Comparison of ENCODE assay signal across 11 cellular contexts in genomic region chr14:69045857-69046351, GRCh38.
DNase-seq lines count a peak whose midpoint lies in the region; ATAC-seq and TF ChIP-seq lines count a peak whose summit lies in the region.
"Had no signal": no experiment of that assay in that cellular context is flagged by ENCODE, and none has a peak within 500 bp of the region (broad histone marks: within the 10 kb centered on the region; RNA-seq: fewer than 3 reads in every experiment).

No MANE protein-coding gene starts in this region.

- peaks cover 43% of the 10 kb centered on the region for H3K4me1 ChIP-seq in ovary (ENCODE audit: insufficient read depth)

- H3K36me3 Mint-ChIP-seq in activated CD4-positive, alpha-beta T cell treated with anti-CD3 and anti-CD28 coated beads, Interleukin-2, amount 10 ng/mL, durations not matched to agents 24 days and 14 days (ENCODE audit: low read depth), result no peaks in the 10 kb centered on the region
- H3K36me3 Mint-ChIP-seq in activated T-helper 1 cell treated with anti-CD3 and anti-CD28 coated beads, Interleukin-12 subunit alpha, Interleukin-12 subunit beta, Interleukin-2, Interleukin-4 antibody, amounts not matched to agents 30 ng/mL and 10 ng/mL and 1 ng/mL, durations not matched to agents 14 hours and 24 hours and 36 hours (ENCODE audit: low read depth), result peaks cover 5% of the 10 kb centered on the region

- H3K4me1 Mint-ChIP-seq in activated CD4-positive, alpha-beta T cell treated with anti-CD3 and anti-CD28 coated beads, Interleukin-2, amount 10 ng/mL, durations not matched to agents 24 days and 14 days, result no peaks in the 10 kb centered on the region
- H3K4me1 Mint-ChIP-seq in activated T-helper 1 cell treated with anti-CD3 and anti-CD28 coated beads, Interleukin-12 subunit alpha, Interleukin-12 subunit beta, Interleukin-2, Interleukin-4 antibody, amounts not matched to agents 30 ng/mL and 10 ng/mL and 1 ng/mL, durations not matched to agents 14 hours and 24 hours and 36 hours (ENCODE audit: low read depth), result no peaks in the 10 kb centered on the region

- peak overlapping the region in 1 of 2 donors; percentile 63 for H3K27ac ChIP-seq in ovary

- 9 to 11% (median 11%) methylated on average over 6 of the region's 6 CpGs for WGBS in ovary, 3 donors

- intact Hi-C loops in cardiac septum (cut with DNase I), result loop anchor here (5.0 kb wide), 2 partner anchors 39 to 69 kb away; partner anchors contain the start of gene ACTN1
- intact Hi-C loops in ovary (cut with DNase I), result loop anchor here in 2 of 4 donors (10.0 kb wide), 2 partner anchors 61 to 71 kb away; partner anchors contain the start of gene ACTN1 (in 1 of the 2)
- intact Hi-C loops in activated CD4-positive, alpha-beta T cell treated with anti-CD3 and anti-CD28 coated beads, Interleukin-2, amount 10 ng/mL, durations not matched to agents 24 days and 14 days (cut with micrococcal nuclease), result no loop called here
- intact Hi-C loops in activated T-helper 1 cell treated with anti-CD3 and anti-CD28 coated beads, Interleukin-12 subunit alpha, Interleukin-12 subunit beta, Interleukin-2, Interleukin-4 antibody, amounts not matched to agents 30 ng/mL and 10 ng/mL and 1 ng/mL, durations not matched to agents 14 hours and 24 hours and 36 hours (cut with micrococcal nuclease), result no loop called here

- H3K27ac Mint-ChIP-seq in activated CD4-positive, alpha-beta T cell treated with anti-CD3 and anti-CD28 coated beads, Interleukin-2, amount 10 ng/mL, durations not matched to agents 24 days and 14 days, result no peak overlapping the region
- H3K27ac Mint-ChIP-seq in activated T-helper 1 cell treated with anti-CD3 and anti-CD28 coated beads, Interleukin-12 subunit alpha, Interleukin-12 subunit beta, Interleukin-2, Interleukin-4 antibody, amounts not matched to agents 30 ng/mL and 10 ng/mL and 1 ng/mL, durations not matched to agents 14 hours and 24 hours and 36 hours, result no peak overlapping the region

- ATAC-seq in HG02981 (IDR thresholded peaks at IDR 0.05; ENCODE audit: unreplicated experiment), result no peak
- no peak for ATAC-seq in HG03378 (IDR thresholded peaks at IDR 0.05; ENCODE audit: unreplicated experiment)

- H3K27me3 Mint-ChIP-seq in activated CD4-positive, alpha-beta T cell treated with anti-CD3 and anti-CD28 coated beads, Interleukin-2, amount 10 ng/mL, durations not matched to agents 24 days and 14 days, result peaks cover 25% of the 10 kb centered on the region
- H3K27me3 Mint-ChIP-seq in activated T-helper 1 cell treated with anti-CD3 and anti-CD28 coated beads, Interleukin-12 subunit alpha, Interleukin-12 subunit beta, Interleukin-2, Interleukin-4 antibody, amounts not matched to agents 30 ng/mL and 10 ng/mL and 1 ng/mL, durations not matched to agents 14 hours and 24 hours and 36 hours (ENCODE audit: insufficient read depth), result peaks cover 26% of the 10 kb centered on the region

- TF ChIP-seq EP300 in ovary (IDR thresholded peaks at IDR 0.05), result no peak

- DNase-seq in AG20443 (ENCODE audit: low spot score) (peak; percentile 56), SKM-1 treated with dmso at 0.1 percent for 144 hours (lab: John Stamatoyannopoulos, UW; ENCODE audit: unreplicated experiment) (peak; percentile 41), cardiac septum (ENCODE audit: low spot score) (peak; percentile 86), ovary (peak in 4 of 5 donors; percentile 39 to 49 (median 44))
- DNase-seq in activated CD4-positive, alpha-beta T cell treated with anti-CD3 and anti-CD28 coated beads, Interleukin-2, amount 10 ng/mL, durations not matched to agents 24 days and 14 days, result no peak
- no peak for DNase-seq in activated T-helper 1 cell treated with anti-CD3 and anti-CD28 coated beads, Interleukin-12 subunit alpha, Interleukin-12 subunit beta, Interleukin-2, Interleukin-4 antibody, amounts not matched to agents 30 ng/mL and 10 ng/mL and 1 ng/mL, durations not matched to agents 14 hours and 24 hours and 36 hours (ENCODE audit: low spot score)
- DNase-seq: activated effector memory CD4-positive, alpha-beta T cell treated with Interleukin-2 at 50 U/mL for 16 hours had no signal

- no peaks in the 10 kb centered on the region for H3K9me3 Mint-ChIP-seq in activated CD4-positive, alpha-beta T cell treated with anti-CD3 and anti-CD28 coated beads, Interleukin-2, amount 10 ng/mL, durations not matched to agents 24 days and 14 days
- H3K9me3 Mint-ChIP-seq in activated T-helper 1 cell treated with anti-CD3 and anti-CD28 coated beads, Interleukin-12 subunit alpha, Interleukin-12 subunit beta, Interleukin-2, Interleukin-4 antibody, amounts not matched to agents 30 ng/mL and 10 ng/mL and 1 ng/mL, durations not matched to agents 14 hours and 24 hours and 36 hours, result no peaks in the 10 kb centered on the region

- no peaks in the 10 kb centered on the region for H3K27me3 ChIP-seq in ovary
- H3K27me3 ChIP-seq: BLaER1 treated with 17β-estradiol and CSF1 and Interleukin-3, amounts not matched to agents 10 nM and 100 nM had no signal

- H3K4me3 Mint-ChIP-seq in activated CD4-positive, alpha-beta T cell treated with anti-CD3 and anti-CD28 coated beads, Interleukin-2, amount 10 ng/mL, durations not matched to agents 24 days and 14 days, result no peak overlapping the region
- H3K4me3 Mint-ChIP-seq in activated T-helper 1 cell treated with anti-CD3 and anti-CD28 coated beads, Interleukin-12 subunit alpha, Interleukin-12 subunit beta, Interleukin-2, Interleukin-4 antibody, amounts not matched to agents 30 ng/mL and 10 ng/mL and 1 ng/mL, durations not matched to agents 14 hours and 24 hours and 36 hours, result no peak overlapping the region

- no peaks in the 10 kb centered on the region for H3K36me3 ChIP-seq in ovary
- H3K36me3 ChIP-seq: HAP-1 had no signal

- TF ChIP-seq POLR2A in ovary (IDR thresholded peaks at IDR 0.05), result no peak

- H3K4me3 ChIP-seq in ovary, result no peak overlapping the region
- H3K4me3 ChIP-seq: BLaER1 treated with 17β-estradiol and CSF1 and Interleukin-3, amounts not matched to agents 10 nM and 100 nM; HAP-1 had no signal

- no peak for TF ChIP-seq CTCF in ovary (IDR thresholded peaks at IDR 0.05)

- H3K9me3 ChIP-seq in ovary, result no peaks in the 10 kb centered on the region
- H3K9me3 ChIP-seq: BLaER1 treated with 17β-estradiol and CSF1 and Interleukin-3, amounts not matched to agents 10 nM and 100 nM; HAP-1 had no signal

Comparison
In these comparisons a context has a peak if more than half of its experiments do, and no peak if none do; other contexts are left out.
1. DNase-seq: peak in AG20443 (single experiment), SKM-1 treated with dmso at 0.1 percent for 144 hours (single experiment), cardiac septum (single experiment) and ovary (4 of 5); none in activated CD4-positive, alpha-beta T cell treated with anti-CD3 and anti-CD28 coated beads, Interleukin-2, amount 10 ng/mL, durations not matched to agents 24 days and 14 days (single experiment) and activated T-helper 1 cell treated with anti-CD3 and anti-CD28 coated beads, Interleukin-12 subunit alpha, Interleukin-12 subunit beta, Interleukin-2, Interleukin-4 antibody, amounts not matched to agents 30 ng/mL and 10 ng/mL and 1 ng/mL, durations not matched to agents 14 hours and 24 hours and 36 hours (single experiment).